Comparison of ENCODE assay signal across 8 cellular contexts in the genomic region with DNA sequence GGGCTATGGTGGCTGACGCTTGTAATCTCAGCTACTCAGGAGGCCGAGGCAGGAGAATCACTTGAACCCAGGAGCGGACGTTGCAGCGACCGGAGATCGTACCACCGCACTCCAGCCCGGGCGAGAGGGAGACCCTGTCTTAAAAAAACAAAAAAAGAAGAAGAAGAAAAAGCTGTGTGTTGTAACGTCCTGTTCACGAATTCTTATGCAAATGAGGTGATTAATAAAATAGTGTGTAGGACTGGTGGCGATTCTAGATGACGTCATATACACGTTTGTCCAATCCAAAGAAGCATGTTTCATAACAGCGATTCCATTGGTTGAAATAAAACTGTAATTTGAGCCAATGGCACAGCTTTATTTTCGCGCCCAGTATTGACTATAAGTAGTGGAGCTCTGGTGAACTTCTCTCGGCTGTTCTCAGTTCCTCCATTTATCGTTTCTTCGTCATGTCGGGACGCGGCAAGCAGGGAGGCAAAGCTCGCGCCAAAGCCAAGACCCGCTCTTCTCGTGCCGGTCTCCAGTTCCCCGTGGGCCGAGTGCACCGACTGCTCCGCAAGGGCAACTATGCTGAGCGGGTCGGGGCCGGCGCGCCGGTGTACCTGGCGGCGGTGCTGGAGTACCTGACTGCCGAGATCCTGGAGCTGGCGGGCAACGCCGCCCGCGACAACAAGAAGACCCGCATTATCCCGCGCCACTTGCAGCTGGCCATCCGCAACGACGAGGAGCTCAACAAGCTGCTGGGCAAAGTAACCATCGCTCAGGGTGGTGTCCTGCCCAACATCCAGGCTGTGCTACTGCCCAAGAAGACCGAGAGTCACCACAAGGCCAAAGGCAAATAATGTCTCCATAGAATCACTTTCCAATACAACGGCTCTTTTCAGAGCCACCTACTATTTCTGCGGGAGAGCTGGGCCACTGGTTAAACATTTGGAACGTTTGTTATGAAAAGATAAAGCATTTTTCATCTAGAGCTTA. TPM values are rescaled to one million over a fixed set of nuclear protein-coding genes. Genes with fewer than 3 reads are reported as not detected.
DNase-seq lines count a peak whose midpoint lies in the region; ATAC-seq and TF ChIP-seq lines count a peak whose summit lies in the region.

No MANE protein-coding gene starts in this region.

- H3K27me3 ChIP-seq in HUES64 (ENCODE audit: insufficient read depth, low read length) (no peaks in the 10 kb centered on the region), OCI-LY3 (ENCODE audit: low read depth, low read length) (no peaks in the 10 kb centered on the region), mucosa of stomach (ENCODE audit: control insufficient read depth, insufficient read depth, low read length) (no peaks in the 10 kb centered on the region), stomach (peaks cover 0 to 37% (median 3%) of the 10 kb centered on the region in 3 donors)

- intact Hi-C loops in stomach (cut with DNase I; ENCODE audit: low total_unique reads) = no loop called here

- H3K79me2 ChIP-seq in OCI-LY3 (ENCODE audit: low read length) = no peaks in the 10 kb centered on the region

- no peaks in the 10 kb centered on the region for H4K20me1 ChIP-seq in OCI-LY3 (ENCODE audit: insufficient read depth, low read length)

- DNase-seq in DMS153 (lab: John Stamatoyannopoulos, UW) (peak; percentile 97), stomach (peak; percentile 61)
- DNase-seq in activated T-cell treated with anti-CD3 and anti-CD28 coated beads, Interleukin-2, amount 50 U/mL, for 1 hour = peak; percentile 73

- H3K9ac ChIP-seq in HUES64 (ENCODE audit: low read depth, low read length) (peak overlapping the region; percentile 99), OCI-LY3 (ENCODE audit: low read length) (no peak overlapping the region), mucosa of stomach (ENCODE audit: low read length) (peak overlapping the region; percentile 82)

- peak overlapping the region; percentile 22 for H3K4me2 ChIP-seq in OCI-LY3 (ENCODE audit: low read length)

- peak overlapping the region; percentile 23; the same call in 1 of the 2 replicates for H2AFZ ChIP-seq in OCI-LY3 (ENCODE audit: low read depth, low read length)

- ATAC-seq in GM21528 (IDR thresholded peaks at IDR 0.05; ENCODE audit: low FRiP score, unreplicated experiment) = peak; percentile 62
- ATAC-seq in esophagus mucosa = peak; percentile 84

- 17% methylated on average over 57 of the region's 58 CpGs for WGBS in HUES64
- WGBS in stomach, 5 donors = 0 to 1% (median 1%) methylated on average over 41 to 58 of the region's 58 CpGs

- H3K9me3 ChIP-seq in HUES64 (ENCODE audit: insufficient read depth, low read depth, low read length) = no peaks in the 10 kb centered on the region
- H3K9me3 ChIP-seq in OCI-LY3 (ENCODE audit: insufficient read depth, low read length) = peaks cover 15% of the 10 kb centered on the region; the same call in 1 of the 2 replicates
- no peaks in the 10 kb centered on the region for H3K9me3 ChIP-seq in mucosa of stomach (ENCODE audit: control insufficient read depth, low read length)
- H3K9me3 ChIP-seq in stomach = no peaks in the 10 kb centered on the region

- H3K36me3 ChIP-seq in HUES64 (ENCODE audit: insufficient read depth, low read length) (no peaks in the 10 kb centered on the region), OCI-LY3 (replicated peaks; ENCODE audit: low read depth, low read length) (no peaks in the 10 kb centered on the region), mucosa of stomach (ENCODE audit: control insufficient read depth, insufficient read depth, low read length) (no peaks in the 10 kb centered on the region), stomach (no peaks in the 10 kb centered on the region)

- TF ChIP-seq CTCF in OCI-LY3 (IDR thresholded peaks at IDR 0.05; ENCODE audit: low read depth, low read length) (no peak), stomach (IDR thresholded peaks at IDR 0.05) (no peak)

- H3K4me3 ChIP-seq in HUES64 (ENCODE audit: low read length) (peak overlapping the region; percentile 90), OCI-LY3 (ENCODE audit: low read length) (peak overlapping the region; percentile 50), mucosa of stomach (ENCODE audit: low read length) (peak overlapping the region; percentile 52), stomach (peak overlapping the region; percentile 56 to 72 (median 62))

- TF ChIP-seq POLR2A in stomach (IDR thresholded peaks at IDR 0.05) = peak in 2 of 4 donors; percentile 34 to 83

- TF ChIP-seq EP300 in stomach (IDR thresholded peaks at IDR 0.05) = no peak

- peaks cover 20% of the 10 kb centered on the region for H3K4me1 ChIP-seq in HUES64 (ENCODE audit: insufficient read depth, low read length)
- no peaks in the 10 kb centered on the region for H3K4me1 ChIP-seq in OCI-LY3 (ENCODE audit: low read length)
- H3K4me1 ChIP-seq in mucosa of stomach (ENCODE audit: control insufficient read depth, insufficient read depth, low read length) = peaks cover 26% of the 10 kb centered on the region
- peaks cover 20 to 39% (median 34%) of the 10 kb centered on the region in 4 donors for H3K4me1 ChIP-seq in stomach

- H3K27ac ChIP-seq in HUES64 (ENCODE audit: low read depth, low read length) (peak overlapping the region; percentile 99), OCI-LY3 (ENCODE audit: low read length) (no peak overlapping the region), stomach (peak overlapping the region; percentile 83 to 87 (median 85))

RNA-seq across cellular contexts. Expression of a gene that starts 47.0 kb away (rescaled TPM):
- not detected for polyA plus RNA-seq in HUES64 (2013, experiment 1 of 2)
- not detected for polyA plus RNA-seq in HUES64 (2013, experiment 2 of 2)
- total RNA-seq in esophagus mucosa (not detected), stomach (not detected)
- not detected for polyA plus RNA-seq in stomach
